ENCODE assay signal across 9 cellular contexts in genomic region chr22:22422629-22423112, GRCh38.
DNase-seq lines count a peak whose midpoint lies in the region; ATAC-seq and TF ChIP-seq lines count a peak whose summit lies in the region.
"Had no signal": no experiment of that assay in that cellular context is flagged by ENCODE, and none has a peak within 500 bp of the region (broad histone marks: within the 10 kb centered on the region; RNA-seq: fewer than 3 reads in every experiment).

No MANE protein-coding gene starts in this region.

- H3K4me3 Mint-ChIP-seq in immature natural killer cell, result no peak overlapping the region

- peak; percentile 49 for DNase-seq in NCI-H1436 (lab: John Stamatoyannopoulos, UW)
- DNase-seq in NCI-H1436 treated with DMSO at 0.1 percent for 48 hours (lab: John Stamatoyannopoulos, UW), result no peak
- DNase-seq in HCT116 (ENCODE audit: low read depth, low spot score), result peak; percentile 56
- peak; percentile 95 for DNase-seq in MM.1S
- peak in 4 of 5 experiments; percentile 19 to 69 (median 42) for DNase-seq in T-helper 2 cell
- peak; percentile 51 for DNase-seq in astrocyte of the spinal cord (ENCODE audit: low read depth, low spot score)
- DNase-seq in immature natural killer cell, result peak; percentile 35 to 39 (median 38)
- peak; percentile 70 for DNase-seq in stimulated activated CD4-positive, alpha-beta T cell treated with anti-CD3 and anti-CD28 coated beads, Interleukin-4, amount 100 ng/mL, for 24 hours

- no TSS peak for BruUV-seq in HCT116 (replicated peaks; lab: Mats Ljungman, UMichigan)

- POLR2A ChIA-PET in HCT116 (lab: Charles Lee), result no interaction called here

- no peak overlapping the region for H3K9ac ChIP-seq in HCT116 (ENCODE audit: low read length)
- H3K9ac ChIP-seq in MM.1S (ENCODE audit: low read length), result no peak overlapping the region

- RAD21 ChIA-PET in HCT116 (lab: Charles Lee; ENCODE audit: low non-redundant PET in 1 of 2, low total read pairs in 2 of 2, uncharacterized antibody in 2 of 2, unreplicated experiment in 2 of 2), result no interaction called here

- H3K27ac ChIP-seq in HCT116 (ENCODE audit: low read depth, low read length) (no peak overlapping the region), MM.1S (ENCODE audit: low read length) (no peak overlapping the region)
- H3K27ac ChIP-seq: skin epidermis had no signal

- H3K9me2 ChIP-seq in HCT116 (ENCODE audit: insufficient read depth) (no peaks in the 10 kb centered on the region), MM.1S (replicated peaks; ENCODE audit: insufficient read depth, low read length) (no peaks in the 10 kb centered on the region)

- intact Hi-C loops in HCT116 (cut with micrococcal nuclease), result no loop called here

- ATAC-seq in HCT116, result peak; percentile 92

- no peak for TF ChIP-seq POLR2A in HCT116 (IDR thresholded peaks at IDR 0.05; ENCODE audit: borderline replicate concordance, extremely low read depth, insufficient read depth, insufficient read length)

- H4K20me1 ChIP-seq in HCT116 (ENCODE audit: insufficient read depth), result no peaks in the 10 kb centered on the region
- no peaks in the 10 kb centered on the region for H4K20me1 ChIP-seq in MM.1S (ENCODE audit: insufficient read depth, low read length)

- TF ChIP-seq RAD21 in HCT116 (IDR thresholded peaks at IDR 0.05; ENCODE audit: low read depth), result peak; percentile 30; the same call in 1 of the 2 replicates

- H2AFZ ChIP-seq in HCT116 (ENCODE audit: low read depth, low read length, poor library complexity, severe bottlenecking) (no peak overlapping the region), MM.1S (ENCODE audit: low read length) (no peak overlapping the region)

- H3K4me1 ChIP-seq in HCT116 (ENCODE audit: control insufficient read depth in 1 of 2, insufficient read depth in 2 of 2, low read length in 2 of 2) (peaks cover 0 to 3% of the 10 kb centered on the region in 2 experiments; a peak in 1 of 4 replicates), MM.1S (ENCODE audit: low read length) (peaks cover 6% of the 10 kb centered on the region; the same call in 1 of the 2 replicates)

- peaks cover 0 to 7% of the 10 kb centered on the region in 2 donors for H3K4me1 Mint-ChIP-seq in immature natural killer cell

- H3K27ac Mint-ChIP-seq in immature natural killer cell, result no peak overlapping the region

- H3K4me2 ChIP-seq in HCT116 (ENCODE audit: low read length) (peak overlapping the region; percentile 11; the same call in 1 of the 2 replicates), MM.1S (ENCODE audit: low read depth, low read length) (peak overlapping the region; percentile 3; the same call in 1 of the 2 replicates)

- H3K27me3 Mint-ChIP-seq in immature natural killer cell (ENCODE audit: low read depth in 3 of 3), result peaks cover 3 to 13% (median 8%) of the 10 kb centered on the region in 3 donors

- no peaks in the 10 kb centered on the region for H3F3A ChIP-seq in MM.1S (ENCODE audit: insufficient read depth, low read length)

- H3K9me3 ChIP-seq in HCT116 (ENCODE audit: control insufficient read depth in 1 of 2, insufficient read depth in 1 of 2, low read depth in 1 of 2, low read length in 2 of 2) (0 out of 4 replicates have a peak, but pooled peaks cover 0 to 3% of the 10 kb centered on the region in 2 experiments), MM.1S (replicated peaks; ENCODE audit: insufficient read depth, low read length) (no peaks in the 10 kb centered on the region)

- TF ChIP-seq CTCF in HCT116 (IDR thresholded peaks at IDR 0.05 in 2 of 3, conservative IDR thresholded peaks at IDR 0.05 in 1 of 3; ENCODE audit: borderline replicate concordance in 1 of 3, insufficient read depth in 1 of 3, low read depth in 2 of 3, low read length in 2 of 3) (peak; percentile 35 to 94 (median 86); a peak in 5 of 6 replicates), MM.1S (IDR thresholded peaks at IDR 0.05; ENCODE audit: low read length) (peak; percentile 92), astrocyte of the spinal cord (IDR thresholded peaks at IDR 0.05; ENCODE audit: low read depth, low read length) (peak; percentile 94)

- H3K9me3 Mint-ChIP-seq in immature natural killer cell, result no peaks in the 10 kb centered on the region

- H3K36me3 ChIP-seq in HCT116 (ENCODE audit: control insufficient read depth in 1 of 2, insufficient read depth in 2 of 2, low read length in 2 of 2) (no peaks in the 10 kb centered on the region), MM.1S (replicated peaks; ENCODE audit: insufficient read depth, low read length) (no peaks in the 10 kb centered on the region)

- H3K27me3 ChIP-seq in HCT116 (ENCODE audit: insufficient read depth, low read length), result peaks cover 56% of the 10 kb centered on the region
- H3K27me3 ChIP-seq in MM.1S (replicated peaks; ENCODE audit: insufficient read depth, low read length), result peaks cover 9% of the 10 kb centered on the region; the same call in 1 of the 2 replicates

- H3K4me3 ChIP-seq in HCT116 (replicated peaks in 1 of 2; ENCODE audit: low read depth in 1 of 2, low read length in 2 of 2) (no peak overlapping the region), MM.1S (ENCODE audit: low read length) (no peak overlapping the region), astrocyte of the spinal cord (ENCODE audit: low read depth, low read length) (no peak overlapping the region)
- H3K4me3 ChIP-seq: skin epidermis had no signal

- in situ Hi-C loops in astrocyte of the spinal cord (cut with HindIII; ENCODE audit: low sequenced_read_pairs), result no loop called here

- H3K79me2 ChIP-seq in HCT116 (ENCODE audit: insufficient read depth, low read length) (no peaks in the 10 kb centered on the region), MM.1S (ENCODE audit: low read length) (no peaks in the 10 kb centered on the region)

- no peaks in the 10 kb centered on the region for H3K36me3 Mint-ChIP-seq in immature natural killer cell

- CTCF ChIA-PET in HCT116 (lab: Charles Lee), result interaction anchor here (0.6 to 2.7 kb wide), 30 partner anchors 9 to 535 kb away, joined by 3 to 25 read pairs (median 4); no protein-coding TSS in a partner anchor

TF ChIP-seq in HCT116, 20 proteins besides CTCF, POLR2A, EP300 and RAD21:
- TF ChIP-seq EZH2 (IDR thresholded peaks at IDR 0.05) (no peak), POLR2AphosphoS5 (IDR thresholded peaks at IDR 0.05; ENCODE audit: low read depth, low read length) (no peak), YY1 (IDR thresholded peaks at IDR 0.05; ENCODE audit: extremely low read depth, insufficient replicate concordance, low read depth, low read length) (no peak), JUND (IDR thresholded peaks at IDR 0.05) (no peak), ATF3 (IDR thresholded peaks at IDR 0.05) (no peak), REST (IDR thresholded peaks at IDR 0.05; ENCODE audit: low read depth) (no peak), SRF (IDR thresholded peaks at IDR 0.05; ENCODE audit: low read depth) (no peak), SIN3A (IDR thresholded peaks at IDR 0.05; ENCODE audit: low read depth) (no peak), ZBTB33 (IDR thresholded peaks at IDR 0.05; ENCODE audit: extremely low read depth, insufficient replicate concordance, low read length) (no peak), EZH2phosphoT487 (IDR thresholded peaks at IDR 0.05; ENCODE audit: borderline replicate concordance) (no peak), ZNF274 (IDR thresholded peaks at IDR 0.05; ENCODE audit: low read depth, low read length) (no peak)
TF ChIP-seq in HCT116: peak in this region for 0.
